ENCODE assay signal across 12 cellular contexts in genomic region chr5:74408150-74409043, GRCh38.
DNase-seq lines count a peak whose midpoint lies in the region; ATAC-seq, FAIRE-seq and TF ChIP-seq lines count a peak whose summit lies in the region.
"Had no signal": no experiment of that assay in that cellular context is flagged by ENCODE, and none has a peak within 500 bp of the region (broad histone marks: within the 10 kb centered on the region; RNA-seq: fewer than 3 reads in every experiment).

No MANE protein-coding gene starts in this region.

- no peaks in the 10 kb centered on the region for H3K79me2 ChIP-seq in keratinocyte (ENCODE audit: control insufficient read depth, insufficient read depth, low read length)

- no peak overlapping the region for H2AFZ ChIP-seq in keratinocyte (ENCODE audit: control insufficient read depth, low read length)

- CTCF ChIA-PET in MCF 10A (lab: Yijun Ruan, JAX) = interaction anchor here (0.7 kb wide), 1 partner anchor 12 kb away, joined by 4 read pairs; no protein-coding TSS in a partner anchor

- TF ChIP-seq POLR2A in breast epithelium (IDR thresholded peaks at IDR 0.05) = no peak

- intact Hi-C loops in MCF 10A (cut with micrococcal nuclease) (no loop called here), breast epithelium (cut with DNase I; ENCODE audit: low total_unique reads) (no loop called here)

- H3K27ac Mint-ChIP-seq in MCF 10A (ENCODE audit: low read depth, unreplicated experiment) = peak overlapping the region; percentile 71
- H3K27ac Mint-ChIP-seq: T-cell had no signal

- H4K20me1 ChIP-seq in keratinocyte (ENCODE audit: control insufficient read depth, extremely low read depth, insufficient read depth, low read length) = no peaks in the 10 kb centered on the region

- ATAC-seq in GM18867 (IDR thresholded peaks at IDR 0.05; ENCODE audit: unreplicated experiment) (no peak), HG03175 (IDR thresholded peaks at IDR 0.05; ENCODE audit: unreplicated experiment) (no peak), GM18858 (IDR thresholded peaks at IDR 0.05; ENCODE audit: unreplicated experiment) (no peak)
- ATAC-seq: T-cell had no signal

- no peaks in the 10 kb centered on the region for H3K27me3 Mint-ChIP-seq in MCF 10A (ENCODE audit: insufficient read depth, unreplicated experiment)

- H3K4me1 Mint-ChIP-seq in MCF 10A (ENCODE audit: insufficient read depth, unreplicated experiment) = peaks cover 8% of the 10 kb centered on the region

- peak; percentile 26 for DNase-seq in MCF 10A (ENCODE audit: unreplicated experiment)
- no peak for DNase-seq in breast epithelium (ENCODE audit: low spot score in 2 of 2)
- DNase-seq in SHP77 (lab: John Stamatoyannopoulos, UW) = peak; percentile 16 to 33
- DNase-seq in keratinocyte (ENCODE audit: low read depth, low spot score) = no peak
- DNase-seq in NCI-H2107 (lab: John Stamatoyannopoulos, UW) = no peak
- DNase-seq: activated CD4-positive, CD25-positive, alpha-beta regulatory T cell treated with anti-CD3 and anti-CD28 coated beads, Interleukin-2, amount 50 U/mL, for 72 hours; activated T-cell treated with anti-CD3 and anti-CD28 coated beads for 4 hours; T-cell; tibial artery had no signal

- no peaks in the 10 kb centered on the region for H3K9me3 Mint-ChIP-seq in MCF 10A (ENCODE audit: unreplicated experiment)
- H3K9me3 Mint-ChIP-seq: T-cell had no signal

- H3K36me3 ChIP-seq in breast epithelium (no peaks in the 10 kb centered on the region), keratinocyte (ENCODE audit: control insufficient read depth in 2 of 2, extremely low read depth in 1 of 2, insufficient read depth in 2 of 2, low read length in 2 of 2) (no peaks in the 10 kb centered on the region)
- H3K36me3 ChIP-seq: tibial artery had no signal

- H3K9me1 ChIP-seq in keratinocyte (ENCODE audit: control insufficient read depth, extremely low read depth, insufficient read depth, low read length) = no peaks in the 10 kb centered on the region

- FAIRE-seq in keratinocyte (lab: Jason Lieb, UNC) = no peak

- H3K27me3 ChIP-seq in breast epithelium (no peaks in the 10 kb centered on the region), keratinocyte (ENCODE audit: control insufficient read depth, extremely low read depth, insufficient read depth, low read length) (no peaks in the 10 kb centered on the region)
- H3K27me3 ChIP-seq: tibial artery had no signal

- H3K4me2 ChIP-seq in keratinocyte (ENCODE audit: control insufficient read depth, extremely low read depth, insufficient read depth, low read depth, low read length) = peak overlapping the region; percentile 12

- H3K4me3 Mint-ChIP-seq in MCF 10A (ENCODE audit: unreplicated experiment) = peak overlapping the region; percentile 21
- H3K4me3 Mint-ChIP-seq: T-cell had no signal

- H3K27ac ChIP-seq in breast epithelium = no peak overlapping the region
- no peak overlapping the region for H3K27ac ChIP-seq in keratinocyte (ENCODE audit: control insufficient read depth, insufficient read depth, low read length)
- H3K27ac ChIP-seq: tibial artery had no signal

- BruUV-seq in MCF 10A (replicated peaks; lab: Mats Ljungman, UMichigan) = no TSS peak

- TF ChIP-seq CTCF in MCF 10A (IDR thresholded peaks at IDR 0.05; ENCODE audit: unreplicated experiment) (no peak), breast epithelium (IDR thresholded peaks at IDR 0.05) (no peak), keratinocyte (optimal IDR thresholded peaks at IDR 0.05 in 1 of 3, IDR thresholded peaks at IDR 0.05 in 1 of 3, conservative IDR thresholded peaks at IDR 0.05 in 1 of 3; ENCODE audit: extremely low read depth in 1 of 3, insufficient read depth in 2 of 3, low read length in 3 of 3) (no peak)

- no peak overlapping the region for H3K9ac ChIP-seq in keratinocyte (ENCODE audit: control insufficient read depth, extremely low read depth, insufficient read depth, low read length)

- dilution Hi-C loops in keratinocyte (cut with MboI; ENCODE audit: extremely low pct_ligation_motif_present, low sequenced_read_pairs) = no loop called here

- no peaks in the 10 kb centered on the region for H3K9me3 ChIP-seq in breast epithelium
- H3K9me3 ChIP-seq in keratinocyte (ENCODE audit: control insufficient read depth, low read depth, low read length) = no peaks in the 10 kb centered on the region
- H3K9me3 ChIP-seq: tibial artery had no signal

- POLR2A ChIA-PET in MCF 10A (lab: Yijun Ruan, JAX) = interaction anchor here (0.6 to 1.2 kb wide), 5 partner anchors 13 to 230 kb away, joined by 3 to 5 read pairs (median 3); no protein-coding TSS in a partner anchor

- H3K4me3 ChIP-seq in breast epithelium = no peak overlapping the region
- no peak overlapping the region for H3K4me3 ChIP-seq in keratinocyte (ENCODE audit: control insufficient read depth in 2 of 3, extremely low read depth in 1 of 3, insufficient read depth in 2 of 3, low read depth in 1 of 3, low read length in 3 of 3)
- H3K4me3 ChIP-seq: tibial artery had no signal

- H3K4me1 ChIP-seq in breast epithelium = no peaks in the 10 kb centered on the region
- H3K4me1 ChIP-seq in keratinocyte (ENCODE audit: control insufficient read depth, extremely low read depth, insufficient read depth, low read length) = peaks cover 3% of the 10 kb centered on the region
- H3K4me1 ChIP-seq: tibial artery had no signal

- no peaks in the 10 kb centered on the region for H3K36me3 Mint-ChIP-seq in MCF 10A (ENCODE audit: insufficient read depth, unreplicated experiment)
- H3K36me3 Mint-ChIP-seq: T-cell had no signal

Comparison
In these comparisons a context has a peak if more than half of its experiments do, and no peak if none do; other contexts are left out.
1. DNase-seq: peak in MCF 10A (single experiment) and SHP77 (2 of 2); none in breast epithelium (0 of 2), keratinocyte (single experiment) and NCI-H2107 (single experiment).